In genomic region chrX:12985336-12985735, GRCh38 we compare ENCODE assay signal across 10 cellular contexts. TPM values are rescaled to one million over a fixed set of nuclear protein-coding genes. Genes with fewer than 3 reads are reported as not detected.
A peak's percentile ranks its signal among the peaks of the same experiment; 100 is the strongest.
DNase-seq lines count a peak whose midpoint lies in the region; ATAC-seq and TF ChIP-seq lines count a peak whose summit lies in the region.
"Had no signal": no experiment of that assay in that cellular context is flagged by ENCODE, and none has a peak within 500 bp of the region (broad histone marks: within the 10 kb centered on the region; RNA-seq: fewer than 3 reads in every experiment).

No MANE protein-coding gene starts in this region.

- H3K79me2 ChIP-seq in HCT116 (ENCODE audit: insufficient read depth, low read length), result no peaks in the 10 kb centered on the region

- no peaks in the 10 kb centered on the region for H3K27me3 ChIP-seq in HCT116 (ENCODE audit: insufficient read depth, low read length)

- peak overlapping the region; percentile 97 for H3K27ac Mint-ChIP-seq in activated CD8-positive, alpha-beta T cell treated with anti-CD3 and anti-CD28 coated beads for 36 hours
- H3K27ac Mint-ChIP-seq in natural killer cell, result peak overlapping the region; percentile 75 to 83

- H4K20me1 ChIP-seq in HCT116 (ENCODE audit: insufficient read depth), result no peaks in the 10 kb centered on the region

- RAD21 ChIA-PET in HCT116 (lab: Charles Lee; ENCODE audit: low non-redundant PET in 1 of 2, low total read pairs in 2 of 2, uncharacterized antibody in 2 of 2, unreplicated experiment in 2 of 2), result no interaction called here

- DNase-seq in HCT116 (ENCODE audit: low read depth, low spot score), result no peak
- DNase-seq in activated CD8-positive, alpha-beta T cell treated with anti-CD3 and anti-CD28 coated beads for 36 hours, result no peak
- no peak for DNase-seq in natural killer cell
- DNase-seq in NCI-H774 (lab: John Stamatoyannopoulos, UW), result no peak
- DNase-seq in NCI-H69 (lab: John Stamatoyannopoulos, UW), result no peak
- DNase-seq: heart left ventricle, SK-N-SH had no signal

- no peak overlapping the region for H3K27ac ChIP-seq in HCT116 (ENCODE audit: low read depth, low read length)
- H3K27ac ChIP-seq: coronary artery had no signal

- H3K4me2 ChIP-seq in HCT116 (ENCODE audit: low read length), result peak overlapping the region; percentile 59
- H3K4me2 ChIP-seq: SK-N-SH had no signal

- peaks cover 3% of the 10 kb centered on the region for H3K9me3 Mint-ChIP-seq in activated CD8-positive, alpha-beta T cell treated with anti-CD3 and anti-CD28 coated beads for 36 hours
- H3K9me3 Mint-ChIP-seq in natural killer cell, result peaks cover 0 to 4% of the 10 kb centered on the region in 2 donors

- TF ChIP-seq POLR2A in HCT116 (IDR thresholded peaks at IDR 0.05; ENCODE audit: borderline replicate concordance, extremely low read depth, insufficient read depth, insufficient read length), result no peak

- ATAC-seq in HCT116 (peak; percentile 7; the same call in 1 of the 2 replicates), natural killer cell (peak; percentile 16 to 70 (median 56)), GM18873 (IDR thresholded peaks at IDR 0.05; ENCODE audit: low FRiP score, unreplicated experiment) (no peak)
- peak; percentile 53 for ATAC-seq in activated CD8-positive, alpha-beta T cell treated with anti-CD3 and anti-CD28 coated beads for 36 hours

- intact Hi-C loops in HCT116 (cut with micrococcal nuclease) (loop anchor here (10.0 kb wide), 1 partner anchor 119 kb away; no protein-coding TSS in a partner anchor), natural killer cell (cut with micrococcal nuclease) (loop anchor here (5.0 kb wide), 1 partner anchor 33 kb away; no protein-coding TSS in a partner anchor)
- intact Hi-C loops in activated CD8-positive, alpha-beta T cell treated with anti-CD3 and anti-CD28 coated beads for 36 hours (cut with micrococcal nuclease), result loop anchor here (2.0 to 5.0 kb wide), 2 partner anchors 13 to 33 kb away; no protein-coding TSS in a partner anchor

- H3K4me3 ChIP-seq in GM08714 (ENCODE audit: low read length), result peak overlapping the region; percentile 19; the same call in 1 of the 2 replicates
- H3K4me3 ChIP-seq in HCT116 (replicated peaks in 1 of 2; ENCODE audit: low read depth in 1 of 2, low read length in 2 of 2), result no peak overlapping the region
- H3K4me3 ChIP-seq: coronary artery, heart left ventricle had no signal

- H2AFZ ChIP-seq in HCT116 (ENCODE audit: low read depth, low read length, poor library complexity, severe bottlenecking), result peak overlapping the region; percentile 68

- no peak for TF ChIP-seq RAD21 in HCT116 (IDR thresholded peaks at IDR 0.05; ENCODE audit: low read depth)

- H3K4me1 Mint-ChIP-seq in activated CD8-positive, alpha-beta T cell treated with anti-CD3 and anti-CD28 coated beads for 36 hours (ENCODE audit: low read depth), result peaks cover 74% of the 10 kb centered on the region
- H3K4me1 Mint-ChIP-seq in natural killer cell, result peaks cover 50 to 55% of the 10 kb centered on the region in 2 donors

- H3K36me3 Mint-ChIP-seq in activated CD8-positive, alpha-beta T cell treated with anti-CD3 and anti-CD28 coated beads for 36 hours (ENCODE audit: low read depth), result peaks cover 11% of the 10 kb centered on the region
- no peaks in the 10 kb centered on the region for H3K36me3 Mint-ChIP-seq in natural killer cell

- no TSS peak for BruUV-seq in HCT116 (replicated peaks; lab: Mats Ljungman, UMichigan)

- H3K9me3 ChIP-seq in HCT116 (ENCODE audit: control insufficient read depth in 1 of 2, insufficient read depth in 1 of 2, low read depth in 1 of 2, low read length in 2 of 2), result no peaks in the 10 kb centered on the region
- H3K9me3 ChIP-seq: heart left ventricle, SK-N-SH had no signal

- no peak overlapping the region for H3K9ac ChIP-seq in HCT116 (ENCODE audit: low read length)
- H3K9ac ChIP-seq: SK-N-SH had no signal

- H3K4me1 ChIP-seq in HCT116 (ENCODE audit: control insufficient read depth in 1 of 2, insufficient read depth in 2 of 2, low read length in 2 of 2), result peaks cover 20 to 26% of the 10 kb centered on the region in 2 experiments

- H3K4me3 Mint-ChIP-seq in activated CD8-positive, alpha-beta T cell treated with anti-CD3 and anti-CD28 coated beads for 36 hours, result peak overlapping the region; percentile 50
- peak overlapping the region; percentile 74 for H3K4me3 Mint-ChIP-seq in natural killer cell

- TF ChIP-seq CTCF in HCT116 (IDR thresholded peaks at IDR 0.05 in 2 of 3, conservative IDR thresholded peaks at IDR 0.05 in 1 of 3; ENCODE audit: borderline replicate concordance in 1 of 3, insufficient read depth in 1 of 3, low read depth in 2 of 3, low read length in 2 of 3), result no peak
- TF ChIP-seq CTCF in activated CD8-positive, alpha-beta T cell treated with anti-CD3 and anti-CD28 coated beads for 36 hours (IDR thresholded peaks at IDR 0.05), result no peak
- no peak for TF ChIP-seq CTCF in natural killer cell (IDR thresholded peaks at IDR 0.05)

- no peaks in the 10 kb centered on the region for H3K27me3 Mint-ChIP-seq in activated CD8-positive, alpha-beta T cell treated with anti-CD3 and anti-CD28 coated beads for 36 hours
- H3K27me3 Mint-ChIP-seq in natural killer cell (ENCODE audit: low read depth in 2 of 2), result peaks cover 0 to 9% of the 10 kb centered on the region in 2 donors

- POLR2A ChIA-PET in HCT116 (lab: Charles Lee), result no interaction called here
- POLR2A ChIA-PET in activated CD8-positive, alpha-beta T cell treated with anti-CD3 and anti-CD28 coated beads for 36 hours (lab: Charles Lee), result interaction anchor here (0.8 to 3.4 kb wide), 10 partner anchors 10 to 107 kb away, joined by 3 to 31 read pairs (median 5); partner anchors contain the start of gene TMSB4X

- no peaks in the 10 kb centered on the region for H3K36me3 ChIP-seq in HCT116 (ENCODE audit: control insufficient read depth in 1 of 2, insufficient read depth in 2 of 2, low read length in 2 of 2)
- H3K36me3 ChIP-seq: heart left ventricle had no signal

- no peaks in the 10 kb centered on the region for H3K9me2 ChIP-seq in HCT116 (ENCODE audit: insufficient read depth)
- H3K9me2 ChIP-seq: SK-N-SH had no signal

- CTCF ChIA-PET in HCT116 (lab: Charles Lee), result no interaction called here
- CTCF ChIA-PET in activated CD8-positive, alpha-beta T cell treated with anti-CD3 and anti-CD28 coated beads for 36 hours (lab: Charles Lee), result interaction anchor here (1.1 to 3.6 kb wide), 4 partner anchors 35 to 107 kb away, joined by 3 to 20 read pairs (median 5); no protein-coding TSS in a partner anchor

TF ChIP-seq in HCT116, 20 proteins besides CTCF, POLR2A, EP300 and RAD21:
- TF ChIP-seq TCF7L2 (IDR thresholded peaks at IDR 0.05; ENCODE audit: borderline replicate concordance, extremely low read depth, insufficient read depth, insufficient read length), result no peak
- TF ChIP-seq MAX (IDR thresholded peaks at IDR 0.05), result 0 out of 2 replicates have a peak, but pooled peaks have one; percentile 13

RNA-seq across cellular contexts. Expression of gene TMSB4X, which starts 10.4 kb away (rescaled TPM):
- total RNA-seq in HCT116 (2021; ENCODE audit: unreplicated experiment) (407 TPM), natural killer cell (1,000 to 10,000 TPM; 5,049 to 6,005 (median 5,892) TPM)
- polyA plus RNA-seq in HCT116 (2012), result 702 and 898 TPM in 2 replicates
- 1,000 to 10,000 TPM; 5,169 to 5,393 TPM for total RNA-seq in activated CD8-positive, alpha-beta T cell treated with anti-CD3 and anti-CD28 coated beads for 36 hours

RNA-seq across cellular contexts. Expression of gene FAM9C, which starts 59.1 kb away (rescaled TPM):
- not detected for total RNA-seq in HCT116 (2021; ENCODE audit: unreplicated experiment)
- polyA plus RNA-seq in HCT116 (2012), result not detected in 2 replicates
- not detected for total RNA-seq in activated CD8-positive, alpha-beta T cell treated with anti-CD3 and anti-CD28 coated beads for 36 hours
- not detected for total RNA-seq in natural killer cell
- polyA plus RNA-seq: heart left ventricle had no signal

Comparison
In these comparisons a context has a peak if more than half of its experiments do, and no peak if none do; other contexts are left out.
1. RNA of gene TMSB4X, which starts 10.4 kb away (total RNA-seq): 5,049 to 6,005 TPM in natural killer cell and 5,169 to 5,393 TPM in activated CD8-positive, alpha-beta T cell treated with anti-CD3 and anti-CD28 coated beads for 36 hours; 407 TPM in HCT116 (single experiment); every median in the first group is over 10 times any median in the second.